In the genomic region with DNA sequence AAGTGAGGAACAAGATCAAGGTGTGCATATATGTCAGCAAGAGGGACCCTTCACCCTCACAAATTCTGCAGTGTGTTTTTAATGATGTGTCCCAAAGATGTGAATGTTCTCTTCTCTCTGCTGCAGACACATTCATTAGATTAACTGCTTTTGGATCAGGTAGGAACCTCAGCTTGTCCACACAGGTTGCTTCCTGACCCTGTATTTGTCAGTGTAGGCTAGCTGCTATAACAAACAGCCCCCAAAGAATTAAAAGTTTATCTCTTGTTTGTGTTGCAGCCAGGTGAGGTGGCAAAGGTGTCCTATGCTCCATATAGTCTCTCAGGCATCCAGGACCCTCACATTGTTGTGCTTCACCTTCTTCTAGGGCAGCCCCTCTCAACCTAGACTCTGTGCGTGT, we compare ENCODE assay signal across 33 cellular contexts. TPM values are rescaled to one million over a fixed set of nuclear protein-coding genes. Genes with fewer than 3 reads are reported as not detected.
"Had no signal": no experiment of that assay in that cellular context is flagged by ENCODE, and none has a peak within 500 bp of the region (broad histone marks: within the 10 kb centered on the region; RNA-seq: fewer than 3 reads in every experiment).

No MANE protein-coding gene starts in this region.

- H3K9me3 Mint-ChIP-seq: natural killer cell had no signal

- H3K27me3 Mint-ChIP-seq: progenitor cell of endocrine pancreas had no signal

- H3K27ac ChIP-seq: neutrophil, pancreas, psoas muscle, spleen, suprapubic skin, testis, tibial artery, transverse colon, upper lobe of right lung, uterus had no signal

- H3K36me3 Mint-ChIP-seq: stimulated activated memory B cell treated with anti-CD40 and anti-IgM and Interleukin-4, amounts not matched to agents 10 μg/mL and 1 μg/mL and 100 μg/mL, for 72 hours had no signal

- H3K9me3 ChIP-seq: neutrophil, pancreas, suprapubic skin, testis, tibial artery, transverse colon, upper lobe of right lung had no signal

- FAIRE-seq: pancreas had no signal

- H3K27ac Mint-ChIP-seq: naive thymus-derived CD4-positive, alpha-beta T cell; natural killer cell; nephron; stimulated activated memory B cell treated with anti-CD40 and anti-IgM and Interleukin-4, amounts not matched to agents 10 μg/mL and 1 μg/mL and 100 μg/mL, for 72 hours; stimulated activated naive CD8-positive, alpha-beta T cell treated with anti-CD3 and anti-CD28 coated beads, Interleukin-15, amount 100 ng/mL, for 72 hours had no signal

- H3K4me3 Mint-ChIP-seq: naive thymus-derived CD4-positive, alpha-beta T cell; natural killer cell; nephron; stimulated activated memory B cell treated with anti-CD40 and anti-IgM and Interleukin-4, amounts not matched to agents 10 μg/mL and 1 μg/mL and 100 μg/mL, for 72 hours; stimulated activated naive CD8-positive, alpha-beta T cell treated with anti-CD3 and anti-CD28 coated beads, Interleukin-15, amount 100 ng/mL, for 72 hours; type B pancreatic cell had no signal

- H3K36me3 ChIP-seq: neutrophil, pancreas, spleen, transverse colon, upper lobe of right lung, uterus had no signal

- H3K27me3 ChIP-seq: neutrophil, pancreas, suprapubic skin, testis, tibial artery, transverse colon, upper lobe of right lung, uterus had no signal

- H3K4me2 ChIP-seq: smooth muscle cell had no signal

- H3K4me1 Mint-ChIP-seq: natural killer cell; stimulated activated memory B cell treated with anti-CD40 and anti-IgM and Interleukin-4, amounts not matched to agents 10 μg/mL and 1 μg/mL and 100 μg/mL, for 72 hours had no signal

- ATAC-seq: naive thymus-derived CD4-positive, alpha-beta T cell; natural killer cell; pancreas; psoas muscle; right cardiac atrium; sciatic nerve; stimulated activated memory B cell treated with anti-CD40 and anti-IgM and Interleukin-4, amounts not matched to agents 10 μg/mL and 1 μg/mL and 100 μg/mL, for 72 hours; stimulated activated naive CD8-positive, alpha-beta T cell treated with anti-CD3 and anti-CD28 coated beads, Interleukin-15, Interleukin-2, amounts not matched to agents 100 U/mL and 50 U/mL, for 24 hours; upper lobe of right lung had no signal

- H3K4me1 ChIP-seq: pancreas, psoas muscle, spleen, testis, tibial artery, upper lobe of right lung, uterus had no signal

- H3K4me3 ChIP-seq: pancreas, psoas muscle, skin epidermis, smooth muscle cell, spleen, suprapubic skin, testis, tibial artery, transverse colon, upper lobe of right lung, uterus had no signal

- DNase-seq: naive thymus-derived CD4-positive, alpha-beta T cell; natural killer cell; nucleus accumbens; pancreas; posterior cingulate gyrus; psoas muscle; right cardiac atrium; spleen; stimulated activated CD4-positive, alpha-beta T cell treated with anti-CD3 and anti-CD28 coated beads, Interleukin-12 subunit alpha, Interleukin-12 subunit beta, amount 100 ng/mL, for 4 hours; stimulated activated CD4-positive, alpha-beta T cell treated with anti-CD3 and anti-CD28 coated beads, Interleukin-1b, Interleukin-23, amount 100 ng/mL, for 48 hours; stimulated activated CD4-positive, alpha-beta T cell treated with anti-CD3 and anti-CD28 coated beads, Interleukin-4, amount 100 ng/mL, for 1 hour; stimulated activated CD4-positive, alpha-beta T cell treated with anti-CD3 and anti-CD28 coated beads, Interleukin-4, amount 100 ng/mL, for 4 hours; stimulated activated CD8-positive, alpha-beta memory T cell treated with anti-CD3 and anti-CD28 coated beads, Interleukin-4, amount 100 ng/mL, for 48 hours; stimulated activated naive CD4-positive, alpha-beta T cell; stimulated activated naive CD8-positive, alpha-beta T cell treated with anti-CD3 and anti-CD28 coated beads, Interleukin-15, amount 100 ng/mL, for 72 hours; stimulated activated naive CD8-positive, alpha-beta T cell treated with anti-CD3 and anti-CD28 coated beads, Interleukin-15, Interleukin-2, amounts not matched to agents 100 U/mL and 50 U/mL, for 24 hours; substantia nigra; testis; tibial artery; transverse colon; upper lobe of right lung; uterus had no signal

RNA-seq across cellular contexts. Expression of a gene that starts 17.8 kb away (rescaled TPM):
- total RNA-seq: osteocyte, renal cortical epithelial cell had no signal
- polyA plus RNA-seq: naive thymus-derived CD4-positive, alpha-beta T cell had no signal

RNA-seq across cellular contexts. Expression of a gene that starts 59.1 kb away (rescaled TPM):
- total RNA-seq: naive thymus-derived CD4-positive, alpha-beta T cell; natural killer cell had no signal
- polyA plus RNA-seq: naive thymus-derived CD4-positive, alpha-beta T cell had no signal
